In genomic region chr11:66727883-66728759, GRCh38 we compare ENCODE assay signal across 2 cellular contexts.
TF ChIP-seq lines count a peak whose summit lies in the region.

No MANE protein-coding gene starts in this region.

TF ChIP-seq in GM12878, 131 proteins besides CTCF, POLR2A, EP300 and RAD21:
- TF ChIP-seq SMAD1 (IDR thresholded peaks at IDR 0.05; ENCODE audit: low read depth, partially characterized antibody) (no peak), SUZ12 (IDR thresholded peaks at IDR 0.05; ENCODE audit: unreplicated experiment) (peak; percentile 87)

TF ChIP-seq in HepG2, 621 proteins besides CTCF, POLR2A, EP300 and RAD21:
- TF ChIP-seq ZNF576 (CRISPR knock-in tag; IDR thresholded peaks at IDR 0.05) (no peak), ZNF776 (CRISPR knock-in tag; IDR thresholded peaks at IDR 0.05) (0 out of 2 replicates have a peak, but pooled peaks have one; percentile 28), ZNF263 (CRISPR knock-in tag; IDR thresholded peaks at IDR 0.05) (peak; percentile 52; the same call in 1 of the 2 replicates), ZBTB40 (IDR thresholded peaks at IDR 0.05) (no peak), ZBTB40 (CRISPR knock-in tag; IDR thresholded peaks at IDR 0.05) (no peak), MTF2 (CRISPR knock-in tag; IDR thresholded peaks at IDR 0.05; ENCODE audit: borderline replicate concordance) (0 out of 2 replicates have a peak, but pooled peaks have one; percentile 71), ZNF687 (CRISPR knock-in tag; IDR thresholded peaks at IDR 0.05) (peak; percentile 21; the same call in 1 of the 2 replicates), IRX3 (CRISPR knock-in tag; IDR thresholded peaks at IDR 0.05; ENCODE audit: borderline replicate concordance, low read depth) (no peak), PITX1 (CRISPR knock-in tag; IDR thresholded peaks at IDR 0.05) (no peak)
